1 cellular context compared by ENCODE assay signal in genomic region chr17:32460054-32460453, GRCh38.
TF ChIP-seq lines count a peak whose summit lies in the region.

No MANE protein-coding gene starts in this region.

TF ChIP-seq in K562, 482 proteins besides CTCF, POLR2A, EP300 and RAD21:
- TF ChIP-seq ZNF764 (CRISPR knock-in tag; IDR thresholded peaks at IDR 0.05; ENCODE audit: low read depth) (no peak), ARID3B (CRISPR knock-in tag; IDR thresholded peaks at IDR 0.05; ENCODE audit: borderline replicate concordance) (no peak), ZNF121 (CRISPR knock-in tag; conservative IDR thresholded peaks at IDR 0.05) (peak; percentile 53; the same call in 1 of the 2 replicates)
